In genomic region chr12:113106361-113106760, GRCh38 we compare ENCODE assay signal across 35 cellular contexts. TPM values are rescaled to one million over a fixed set of nuclear protein-coding genes. Genes with fewer than 3 reads are reported as not detected.
"Had no signal": no experiment of that assay in that cellular context is flagged by ENCODE, and none has a peak within 500 bp of the region (broad histone marks: within the 10 kb centered on the region; RNA-seq: fewer than 3 reads in every experiment).

No MANE protein-coding gene starts in this region.

- H3K9me2 ChIP-seq: SK-N-SH had no signal

- H3K27ac ChIP-seq: brain microvascular endothelial cell, SJSA1, VCaP had no signal

- H3K27me3 Mint-ChIP-seq: activated CD4-positive, alpha-beta memory T cell treated with anti-CD3 and anti-CD28 coated beads for 36 hours; activated naive CD8-positive, alpha-beta T cell treated with anti-CD3 and anti-CD28 coated beads for 36 hours; T-cell had no signal

- H3K4me1 ChIP-seq: SJSA1 had no signal

- H3K36me3 Mint-ChIP-seq: activated CD4-positive, alpha-beta memory T cell treated with anti-CD3 and anti-CD28 coated beads for 36 hours; activated naive CD8-positive, alpha-beta T cell treated with anti-CD3 and anti-CD28 coated beads for 36 hours; T-cell had no signal

- H3K4me3 Mint-ChIP-seq: activated B cell treated with CpG ODN at 0.5 μM for 24 hours; activated CD4-positive, alpha-beta memory T cell treated with anti-CD3 and anti-CD28 coated beads for 36 hours; activated naive CD8-positive, alpha-beta T cell treated with anti-CD3 and anti-CD28 coated beads for 36 hours; T-cell had no signal

- H3K9me3 ChIP-seq: MG63, SJSA1, SK-N-SH had no signal

- ATAC-seq: Panc1, T-cell had no signal

- H3K9ac ChIP-seq: SK-N-SH had no signal

- H3K9me3 Mint-ChIP-seq: activated B cell treated with CpG ODN at 0.5 μM for 24 hours; activated CD4-positive, alpha-beta memory T cell treated with anti-CD3 and anti-CD28 coated beads for 36 hours; activated naive CD8-positive, alpha-beta T cell treated with anti-CD3 and anti-CD28 coated beads for 36 hours; T-cell had no signal

- H3K27me3 ChIP-seq: MG63 had no signal

- H3K4me3 ChIP-seq: MG63, SJSA1 had no signal

- H3K36me3 ChIP-seq: brain microvascular endothelial cell, MG63, SJSA1 had no signal

- H3K27ac Mint-ChIP-seq: activated B cell treated with CpG ODN at 0.5 μM for 24 hours; activated CD4-positive, alpha-beta memory T cell treated with anti-CD3 and anti-CD28 coated beads for 36 hours; activated naive CD8-positive, alpha-beta T cell treated with anti-CD3 and anti-CD28 coated beads for 36 hours had no signal

- H3K4me2 ChIP-seq: SK-N-SH had no signal

- DNase-seq: activated B cell treated with CpG ODN at 0.5 μM for 24 hours; activated CD4-positive, alpha-beta memory T cell treated with anti-CD3 and anti-CD28 coated beads for 36 hours; activated CD4-positive, alpha-beta T cell treated with anti-CD3 and anti-CD28 coated beads for 4 hours; activated CD4-positive, alpha-beta T cell treated with anti-CD3 and anti-CD28 coated beads, Interleukin-2, amount 50 U/mL, for 1 hour; activated CD4-positive, CD25-positive, alpha-beta regulatory T cell treated with anti-CD3 and anti-CD28 coated beads, Interleukin-2, amount 50 U/mL, for 72 hours; activated CD8-positive, alpha-beta memory T cell treated with anti-CD3 and anti-CD28 coated beads, Interleukin-2, amount 50 U/mL, for 48 hours; activated effector memory CD4-positive, alpha-beta T cell treated with Interleukin-2 at 50 U/mL for 16 hours; activated naive CD4-positive, alpha-beta T cell treated with anti-CD3 and anti-CD28 coated beads, Interleukin-2, amount 50 U/mL, for 16 hours; activated naive CD8-positive, alpha-beta T cell treated with anti-CD3 and anti-CD28 coated beads for 36 hours; activated T-cell treated with anti-CD3 and anti-CD28 coated beads, Interleukin-2, amount 50 U/mL, for 48 hours; amniotic stem cell; brain microvascular endothelial cell; central memory CD4-positive, alpha-beta T cell; Kasumi-1; MG63; NCI-H1048; NCI-H1105 treated with DMSO at 0.1 percent for 48 hours; NCI-H1436; NCI-H1694 treated with DMSO at 0.1 percent for 48 hours; NCI-H2029; NCI-H2171; NCI-H510A; NCI-H526; NCI-H748 treated with DMSO at 0.1 percent for 48 hours; NK-92 treated with Interleukin-12 subunit alpha and Interleukin-12 subunit beta, amount 100 ng/mL, for 24 hours; SHP77; T-cell; T-helper 2 cell; T-helper 9 cell had no signal

RNA-seq across cellular contexts. Expression of gene RASAL1, which starts 29.2 kb away (rescaled TPM):
- total RNA-seq: aorta, RPMI7951, SJSA1 had no signal
- polyA plus RNA-seq: aorta, SK-N-SH had no signal

RNA-seq across cellular contexts. Expression of gene CFAP73, which starts 43.2 kb away (rescaled TPM):
- total RNA-seq: aorta, RPMI7951, SJSA1 had no signal
- polyA plus RNA-seq: SK-N-SH had no signal

RNA-seq across cellular contexts. Expression of gene DTX1, which starts 49.8 kb away (rescaled TPM):
- total RNA-seq: RPMI7951, SJSA1 had no signal
